In genomic region chr12:96327346-96327745, GRCh38 we compare ENCODE assay signal across 1 cellular context.
TF ChIP-seq lines count a peak whose summit lies in the region.

No MANE protein-coding gene starts in this region.

TF ChIP-seq in IMR-90, 13 proteins besides CTCF, POLR2A, EP300 and RAD21 (continued from another document):
- TF ChIP-seq ELK1 (IDR thresholded peaks at IDR 0.05; ENCODE audit: borderline replicate concordance, low read depth, low read length) (no peak), MAZ (IDR thresholded peaks at IDR 0.05; ENCODE audit: borderline replicate concordance, low read depth, low read length) (no peak), RFX5 (IDR thresholded peaks at IDR 0.05; ENCODE audit: low read depth, low read length) (no peak)
